ENCODE assay signal across 29 cellular contexts in the genomic region with DNA sequence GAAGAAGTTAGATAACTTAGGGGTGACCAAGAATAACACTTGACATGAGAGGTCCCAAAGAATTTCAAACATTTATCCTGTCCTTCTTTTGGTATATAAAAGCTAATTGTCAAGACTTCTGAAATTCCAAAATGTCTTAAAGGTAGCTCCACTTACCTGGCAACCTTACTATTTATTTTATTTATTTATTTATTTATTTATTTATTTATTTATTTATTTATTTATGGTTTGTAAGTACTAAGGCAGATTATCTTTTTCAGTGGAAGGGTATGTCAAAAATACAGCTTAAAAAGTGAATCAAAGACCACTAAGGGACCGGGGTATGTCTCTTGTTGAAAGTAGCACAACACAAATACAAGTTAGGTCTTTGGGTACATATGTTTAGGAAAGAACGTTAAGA.
"Had no signal": no experiment of that assay in that cellular context is flagged by ENCODE, and none has a peak within 500 bp of the region (broad histone marks: within the 10 kb centered on the region; RNA-seq: fewer than 3 reads in every experiment).

No MANE protein-coding gene starts in this region.

- H3K27ac Mint-ChIP-seq: dendritic cell treated with granulocyte-macrophage colony-stimulating factor and Interleukin-4, amounts not matched to agents 40 ng/mL and 50 ng/mL, for 4 days; effector memory CD8-positive, alpha-beta T cell; endodermal cell had no signal

- H3K9me3 ChIP-seq: colonic mucosa, esophagus muscularis mucosa, esophagus squamous epithelium, gastrocnemius medialis, gastroesophageal sphincter, heart right ventricle had no signal

- H3K27me3 Mint-ChIP-seq: dendritic cell treated with granulocyte-macrophage colony-stimulating factor and Interleukin-4, amounts not matched to agents 40 ng/mL and 50 ng/mL, for 4 days; effector memory CD8-positive, alpha-beta T cell had no signal

- FAIRE-seq: colon, endometrium, endothelial cell of umbilical vein, frontal cortex had no signal

- ATAC-seq: effector memory CD8-positive, alpha-beta T cell; esophagus mucosa; foreskin keratinocyte; gastrocnemius medialis; gastroesophageal sphincter; heart left ventricle; heart right ventricle had no signal

- H3K36me3 ChIP-seq: colonic mucosa, esophagus muscularis mucosa, esophagus squamous epithelium, gastrocnemius medialis, gastroesophageal sphincter, heart left ventricle, heart right ventricle had no signal

- DNase-seq: colonic mucosa; cortex of kidney; dermis blood vessel endothelial cell; dorsolateral prefrontal cortex; effector CD4-positive, alpha-beta T cell; effector CD8-positive, alpha-beta T cell; effector memory CD4-positive, alpha-beta T cell; effector memory CD8-positive, alpha-beta T cell; endodermal cell; erythroblast; esophagus squamous epithelium; foreskin fibroblast; foreskin keratinocyte; foreskin melanocyte; gastrocnemius medialis; glutamatergic neuron; head of caudate nucleus; heart left ventricle; heart right ventricle had no signal

- H3K9me3 Mint-ChIP-seq: endodermal cell had no signal

- H3K27ac ChIP-seq: colonic mucosa, coronary artery, dorsolateral prefrontal cortex, epithelial cell of prostate, esophagus muscularis mucosa, esophagus squamous epithelium, foreskin keratinocyte, gastrocnemius medialis, gastroesophageal sphincter, heart left ventricle, heart right ventricle had no signal

- H3K27me3 ChIP-seq: colonic mucosa, dorsolateral prefrontal cortex, esophagus muscularis mucosa, esophagus squamous epithelium, foreskin keratinocyte, gastrocnemius medialis, gastroesophageal sphincter, heart left ventricle, heart right ventricle had no signal

- H3K4me1 ChIP-seq: colonic mucosa, esophagus muscularis mucosa, esophagus squamous epithelium, foreskin keratinocyte, gastrocnemius medialis, gastroesophageal sphincter, heart left ventricle, heart right ventricle had no signal

- H3K4me3 ChIP-seq: colonic mucosa, coronary artery, dorsolateral prefrontal cortex, esophagus muscularis mucosa, esophagus squamous epithelium, gastrocnemius medialis, gastroesophageal sphincter, heart left ventricle, heart right ventricle had no signal

- H3K4me3 Mint-ChIP-seq: dendritic cell treated with granulocyte-macrophage colony-stimulating factor and Interleukin-4, amounts not matched to agents 40 ng/mL and 50 ng/mL, for 4 days; effector memory CD8-positive, alpha-beta T cell; endodermal cell had no signal
